ENCODE assay signal across 21 cellular contexts in genomic region chr2:126616606-126617069, GRCh38. TPM values are rescaled to one million over a fixed set of nuclear protein-coding genes. Genes with fewer than 3 reads are reported as not detected.
A peak's percentile ranks its signal among the peaks of the same experiment; 100 is the strongest.
DNase-seq lines count a peak whose midpoint lies in the region; ATAC-seq and TF ChIP-seq lines count a peak whose summit lies in the region.
"Had no signal": no experiment of that assay in that cellular context is flagged by ENCODE, and none has a peak within 500 bp of the region (broad histone marks: within the 10 kb centered on the region; RNA-seq: fewer than 3 reads in every experiment).

No MANE protein-coding gene starts in this region.

- CTCF ChIA-PET in A673 (lab: Charles Lee): no interaction called here

- POLR2A ChIA-PET in A673 (lab: Charles Lee; ENCODE audit: low non-redundant PET): no interaction called here

- H3K4me3 Mint-ChIP-seq in stimulated activated memory B cell treated with anti-CD40 and anti-IgM and Interleukin-4, amounts not matched to agents 10 μg/mL and 1 μg/mL and 100 μg/mL, for 72 hours: no peak overlapping the region
- H3K4me3 Mint-ChIP-seq: activated CD4-positive, alpha-beta memory T cell treated with anti-CD3 and anti-CD28 coated beads, Interleukin-2, amount 10 ng/mL, durations not matched to agents 7 days and 5 days; dendritic cell treated with granulocyte-macrophage colony-stimulating factor and Interleukin-4, amounts not matched to agents 40 ng/mL and 50 ng/mL, for 4 days; naive thymus-derived CD8-positive, alpha-beta T cell had no signal

- no peak overlapping the region for H3K27ac ChIP-seq in A673 (ENCODE audit: low read depth, low read length, poor library complexity, severe bottlenecking)
- H3K27ac ChIP-seq: cardiac muscle cell, ovary, thyroid gland had no signal

- TF ChIP-seq CTCF in A673 (conservative IDR thresholded peaks at IDR 0.05; ENCODE audit: low read depth, low read length): no peak

- BruUV-seq in A673 (replicated peaks; lab: Mats Ljungman, UMichigan): no TSS peak

- intact Hi-C loops in A673 (cut with micrococcal nuclease; ENCODE audit: unreplicated experiment): no loop called here

- no peak overlapping the region for H3K4me3 ChIP-seq in A673 (ENCODE audit: low read depth, low read length, poor library complexity, severe bottlenecking)
- H3K4me3 ChIP-seq: cardiac muscle cell, ovary, thyroid gland had no signal

- H3K27me3 ChIP-seq in A673 (replicated peaks; ENCODE audit: insufficient read depth, low read depth, low read length, poor library complexity): peaks cover 5% of the 10 kb centered on the region
- H3K27me3 ChIP-seq: cardiac muscle cell, ovary, thyroid gland had no signal

- no peak for DNase-seq in A673 (ENCODE audit: low spot score)
- DNase-seq in DMS153 (lab: John Stamatoyannopoulos, UW): no peak
- DNase-seq: activated CD4-positive, alpha-beta memory T cell treated with anti-CD3 and anti-CD28 coated beads, Interleukin-2, amount 10 ng/mL, durations not matched to agents 7 days and 5 days; activated CD4-positive, CD25-positive, alpha-beta regulatory T cell; activated naive CD4-positive, alpha-beta T cell treated with Interleukin-2 at 50 U/mL for 16 hours; amygdala; naive thymus-derived CD8-positive, alpha-beta T cell; NCI-H1105; NCI-H2081 treated with DMSO at 0.1 percent for 48 hours; NCI-H446; ovary; stimulated activated naive CD4-positive, alpha-beta T cell; thyroid gland had no signal

- H3K27me3 Mint-ChIP-seq in stimulated activated memory B cell treated with anti-CD40 and anti-IgM and Interleukin-4, amounts not matched to agents 10 μg/mL and 1 μg/mL and 100 μg/mL, for 72 hours: peaks cover 16% of the 10 kb centered on the region
- H3K27me3 Mint-ChIP-seq: dendritic cell treated with granulocyte-macrophage colony-stimulating factor and Interleukin-4, amounts not matched to agents 40 ng/mL and 50 ng/mL, for 4 days; naive thymus-derived CD8-positive, alpha-beta T cell had no signal

- no peaks in the 10 kb centered on the region for H3K36me3 ChIP-seq in A673 (ENCODE audit: insufficient read depth, low read length, poor library complexity, severe bottlenecking)
- H3K36me3 ChIP-seq: cardiac muscle cell, ovary, thyroid gland had no signal

- H3K9me3 ChIP-seq in A673 (ENCODE audit: low read depth, low read length, poor library complexity, severe bottlenecking): no peaks in the 10 kb centered on the region
- H3K9me3 ChIP-seq: ovary, thyroid gland had no signal

- H3K36me3 Mint-ChIP-seq in stimulated activated memory B cell treated with anti-CD40 and anti-IgM and Interleukin-4, amounts not matched to agents 10 μg/mL and 1 μg/mL and 100 μg/mL, for 72 hours: no peaks in the 10 kb centered on the region
- H3K36me3 Mint-ChIP-seq: naive thymus-derived CD8-positive, alpha-beta T cell had no signal

- H3K4me1 ChIP-seq in A673 (ENCODE audit: insufficient read depth, low read length, poor library complexity, severe bottlenecking): no peaks in the 10 kb centered on the region
- H3K4me1 ChIP-seq: thyroid gland had no signal

- H3K4me1 Mint-ChIP-seq in stimulated activated memory B cell treated with anti-CD40 and anti-IgM and Interleukin-4, amounts not matched to agents 10 μg/mL and 1 μg/mL and 100 μg/mL, for 72 hours: peaks cover 9% of the 10 kb centered on the region
- H3K4me1 Mint-ChIP-seq: activated CD4-positive, alpha-beta memory T cell treated with anti-CD3 and anti-CD28 coated beads, Interleukin-2, amount 10 ng/mL, durations not matched to agents 7 days and 5 days had no signal

- H3K9me3 Mint-ChIP-seq in stimulated activated memory B cell treated with anti-CD40 and anti-IgM and Interleukin-4, amounts not matched to agents 10 μg/mL and 1 μg/mL and 100 μg/mL, for 72 hours: peaks cover 7% of the 10 kb centered on the region
- H3K9me3 Mint-ChIP-seq: activated CD4-positive, alpha-beta memory T cell treated with anti-CD3 and anti-CD28 coated beads, Interleukin-2, amount 10 ng/mL, durations not matched to agents 7 days and 5 days had no signal

- H3K27ac Mint-ChIP-seq in stimulated activated memory B cell treated with anti-CD40 and anti-IgM and Interleukin-4, amounts not matched to agents 10 μg/mL and 1 μg/mL and 100 μg/mL, for 72 hours: no peak overlapping the region
- H3K27ac Mint-ChIP-seq: activated CD4-positive, alpha-beta memory T cell treated with anti-CD3 and anti-CD28 coated beads, Interleukin-2, amount 10 ng/mL, durations not matched to agents 7 days and 5 days; dendritic cell treated with granulocyte-macrophage colony-stimulating factor and Interleukin-4, amounts not matched to agents 40 ng/mL and 50 ng/mL, for 4 days had no signal

- peak; percentile 52 for ATAC-seq in GM18858 (IDR thresholded peaks at IDR 0.05; ENCODE audit: unreplicated experiment)
- peak; percentile 68 for ATAC-seq in GM21619 (IDR thresholded peaks at IDR 0.05; ENCODE audit: unreplicated experiment)
- ATAC-seq in HG03175 (IDR thresholded peaks at IDR 0.05; ENCODE audit: unreplicated experiment): peak; percentile 60
- ATAC-seq in stimulated activated memory B cell treated with anti-CD40 and anti-IgM and Interleukin-4, amounts not matched to agents 10 μg/mL and 1 μg/mL and 100 μg/mL, for 72 hours: peak; percentile 73
- ATAC-seq in GM19467 (IDR thresholded peaks at IDR 0.05; ENCODE audit: unreplicated experiment): no peak
- ATAC-seq: naive thymus-derived CD8-positive, alpha-beta T cell; SK-N-SH treated with all-trans-retinoic acid at 6 μM for 48 hours had no signal

RNA-seq across cellular contexts. Expression of gene GYPC, which starts 39.3 kb away (rescaled TPM):
- 0.75 TPM in 1 of 2 replicates, not detected in the other for total RNA-seq in A673 (2021)
